ENCODE assay signal across 8 cellular contexts in the genomic region with DNA sequence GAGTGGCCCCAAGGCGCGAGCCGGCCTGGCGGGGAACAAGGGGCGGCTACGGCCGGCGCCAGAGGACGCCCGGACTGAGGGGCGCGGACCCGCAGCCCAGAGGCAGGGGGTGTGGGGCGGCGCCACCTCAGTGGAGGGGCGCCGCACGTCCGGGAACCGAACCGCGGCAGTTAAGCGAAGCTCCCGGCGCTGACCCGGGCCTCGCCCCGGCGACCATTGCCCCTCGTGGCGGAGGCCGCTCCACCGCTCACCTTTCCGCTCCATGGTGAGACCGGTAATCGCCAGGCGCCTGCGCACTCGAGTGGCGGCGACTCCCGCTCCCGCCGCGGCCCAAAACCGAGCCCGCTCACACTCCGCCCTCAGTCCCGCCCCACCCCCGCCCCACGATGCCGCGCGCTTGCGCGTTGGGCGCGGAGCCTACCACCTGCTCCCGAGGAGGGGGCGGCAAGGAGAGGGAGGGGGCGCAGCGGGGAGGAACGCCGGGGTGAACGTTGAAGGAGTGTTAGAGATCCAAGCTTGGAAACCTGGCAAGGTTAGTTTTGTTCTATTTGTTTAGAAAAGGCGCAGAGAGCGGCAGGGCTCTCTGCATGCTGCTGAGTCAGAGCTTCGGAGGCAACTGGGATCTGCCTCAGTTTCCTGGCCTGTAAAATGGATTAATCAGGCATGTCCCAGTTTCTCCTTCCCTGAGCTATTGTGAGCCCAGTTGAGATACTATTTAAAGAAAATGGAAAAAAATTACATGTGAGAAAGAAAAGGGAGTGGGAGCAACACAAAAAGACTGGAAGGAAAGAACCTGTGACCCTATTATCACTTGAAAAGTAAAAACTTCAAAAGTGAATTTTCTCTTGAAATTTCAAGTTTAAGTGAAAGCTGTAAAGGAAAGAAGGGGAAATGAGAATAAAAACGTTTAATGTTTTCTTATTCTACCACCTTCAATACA. TPM values are rescaled to one million over a fixed set of nuclear protein-coding genes. Genes with fewer than 3 reads are reported as not detected.
DNase-seq lines count a peak whose midpoint lies in the region; ATAC-seq and TF ChIP-seq lines count a peak whose summit lies in the region.

A gene (minus strand): TSS at position 306 of the 940 bp plus-strand sequence. CDS start 42 bp downstream, at position 264.

- H3K36me3 Mint-ChIP-seq in CD14-positive monocyte, result peaks cover 8 to 15% of the 10 kb centered on the region in 2 donors
- H3K36me3 Mint-ChIP-seq in activated CD4-positive, alpha-beta memory T cell treated with anti-CD3 and anti-CD28 coated beads for 36 hours, result peaks cover 21% of the 10 kb centered on the region

- H3K36me3 ChIP-seq in duodenal mucosa (ENCODE audit: control insufficient read depth in 1 of 2, insufficient read depth in 2 of 2, low read length in 2 of 2), result no peaks in the 10 kb centered on the region

- peaks cover 24 to 31% of the 10 kb centered on the region in 2 donors for H3K4me1 ChIP-seq in duodenal mucosa (ENCODE audit: control insufficient read depth in 1 of 2, insufficient read depth in 2 of 2, low read length in 2 of 2)

- TF ChIP-seq CTCF in CD14-positive monocyte (IDR thresholded peaks at IDR 0.05) (no peak), lower leg skin (IDR thresholded peaks at IDR 0.05) (no peak)

- H3K9me3 ChIP-seq in duodenal mucosa (ENCODE audit: control insufficient read depth in 1 of 2, low read length in 2 of 2), result no peaks in the 10 kb centered on the region

- no peak for TF ChIP-seq POLR2A in lower leg skin (IDR thresholded peaks at IDR 0.05)

- peak within 1 kb of the TSS; percentile 99 for H3K4me3 Mint-ChIP-seq in CD14-positive monocyte
- H3K4me3 Mint-ChIP-seq in activated CD4-positive, alpha-beta memory T cell treated with anti-CD3 and anti-CD28 coated beads for 36 hours, result peak within 1 kb of the TSS; percentile 86

- peak; percentile 81 for DNase-seq in CD14-positive monocyte (ENCODE audit: low spot score)
- DNase-seq in NCI-H774 (lab: John Stamatoyannopoulos, UW), result peak; percentile 92
- DNase-seq in activated CD4-positive, alpha-beta memory T cell treated with anti-CD3 and anti-CD28 coated beads for 36 hours, result peak; percentile 94
- DNase-seq in lower leg skin (ENCODE audit: low spot score in 2 of 2), result peak; percentile 69 to 96
- DNase-seq in stimulated activated CD4-positive, alpha-beta T cell treated with anti-CD3 and anti-CD28 coated beads, Interleukin-4, amount 100 ng/mL, for 4 hours, result peak; percentile 86 to 88

- peaks cover 0 to 5% (median 3%) of the 10 kb centered on the region in 3 donors for H3K27me3 Mint-ChIP-seq in CD14-positive monocyte (ENCODE audit: low read depth in 3 of 3)
- no peaks in the 10 kb centered on the region for H3K27me3 Mint-ChIP-seq in activated CD4-positive, alpha-beta memory T cell treated with anti-CD3 and anti-CD28 coated beads for 36 hours

- no peaks in the 10 kb centered on the region for H3K9me3 Mint-ChIP-seq in CD14-positive monocyte
- H3K9me3 Mint-ChIP-seq in activated CD4-positive, alpha-beta memory T cell treated with anti-CD3 and anti-CD28 coated beads for 36 hours, result no peaks in the 10 kb centered on the region

- intact Hi-C loops in CD14-positive monocyte (cut with micrococcal nuclease), result loop anchor here in 1 of 2 donors (10.0 kb wide), 1 partner anchor 94 kb away; no protein-coding TSS in a partner anchor
- intact Hi-C loops in activated CD4-positive, alpha-beta memory T cell treated with anti-CD3 and anti-CD28 coated beads for 36 hours (cut with micrococcal nuclease), result loop anchor here (5.0 kb wide), 1 partner anchor 51 kb away; no protein-coding TSS in a partner anchor
- intact Hi-C loops in lower leg skin (cut with DNase I; ENCODE audit: low total_unique reads), result no loop called here

- H3K4me3 ChIP-seq in duodenal mucosa (ENCODE audit: low read depth in 1 of 2, low read length in 2 of 2) (peak within 1 kb of the TSS; percentile 87 to 99), lower leg skin (ENCODE audit: low read depth, poor library complexity, severe bottlenecking) (peak within 1 kb of the TSS; percentile 56)

- ATAC-seq in GM19372 (IDR thresholded peaks at IDR 0.05; ENCODE audit: low read depth, unreplicated experiment) (peak; percentile 82), HG03521 (IDR thresholded peaks at IDR 0.05; ENCODE audit: unreplicated experiment) (peak; percentile 83)

- peaks cover 35% of the 10 kb centered on the region for H3K4me1 Mint-ChIP-seq in CD14-positive monocyte
- H3K4me1 Mint-ChIP-seq in activated CD4-positive, alpha-beta memory T cell treated with anti-CD3 and anti-CD28 coated beads for 36 hours (ENCODE audit: low read depth), result peaks cover 41% of the 10 kb centered on the region

- WGBS in lower leg skin, 2 donors, result 0 to 1% methylated on average over 16 to 39 of the region's 69 CpGs

- CTCF ChIA-PET in activated CD4-positive, alpha-beta memory T cell treated with anti-CD3 and anti-CD28 coated beads for 36 hours (lab: Charles Lee), result no interaction called here

- H3K9ac ChIP-seq in duodenal mucosa (ENCODE audit: low read depth in 1 of 2, low read length in 2 of 2), result peak within 1 kb of the TSS; percentile 71 to 92

- POLR2A ChIA-PET in activated CD4-positive, alpha-beta memory T cell treated with anti-CD3 and anti-CD28 coated beads for 36 hours (lab: Charles Lee), result interaction anchor here (0.6 to 1.6 kb wide), 5 partner anchors 8 to 121 kb away, joined by 3 to 10 read pairs (median 5); a partner anchor contains a TSS

- no peaks in the 10 kb centered on the region for H3K27me3 ChIP-seq in duodenal mucosa (ENCODE audit: control insufficient read depth in 1 of 2, insufficient read depth in 2 of 2, low read length in 2 of 2)

- peak within 1 kb of the TSS; percentile 69 for H3K27ac ChIP-seq in duodenal mucosa (ENCODE audit: low read depth, low read length)

- H3K27ac Mint-ChIP-seq in CD14-positive monocyte, result peak within 1 kb of the TSS; percentile 76 to 98 (median 94)
- peak within 1 kb of the TSS; percentile 96 for H3K27ac Mint-ChIP-seq in activated CD4-positive, alpha-beta memory T cell treated with anti-CD3 and anti-CD28 coated beads for 36 hours

RNA-seq across cellular contexts. Expression of the gene that starts here (rescaled TPM):
- 10 to 100 TPM; 20.5 to 24.8 TPM for polyA plus RNA-seq in CD14-positive monocyte
- total RNA-seq in activated CD4-positive, alpha-beta memory T cell treated with anti-CD3 and anti-CD28 coated beads for 36 hours, result 100 to 1,000 TPM; 134 to 143 TPM
- 100 to 1,000 TPM in 3 of 4 donors, 10 to 100 TPM in 1; 98.3 to 145 (median 111) TPM for total RNA-seq in lower leg skin

Comparison
In these comparisons a context has a peak if more than half of its experiments do, and no peak if none do; other contexts are left out.
1. Peak in every context shown above with its lines: DNase-seq, ATAC-seq, H3K4me3 ChIP-seq and H3K27ac ChIP-seq.